In genomic region chrX:73882260-73882659, GRCh38 we compare ENCODE assay signal across 2 cellular contexts. TPM values are rescaled to one million over a fixed set of nuclear protein-coding genes. Genes with fewer than 3 reads are reported as not detected.
"Had no signal": no experiment of that assay in that cellular context is flagged by ENCODE, and none has a peak within 500 bp of the region (broad histone marks: within the 10 kb centered on the region; RNA-seq: fewer than 3 reads in every experiment).

No MANE protein-coding gene starts in this region.

RNA-seq across cellular contexts. Expression of gene XIST, which starts 29.7 kb away (rescaled TPM):
- total RNA-seq: M059J, NCI-H460 had no signal
